34 cellular contexts compared by ENCODE assay signal in the genomic region with DNA sequence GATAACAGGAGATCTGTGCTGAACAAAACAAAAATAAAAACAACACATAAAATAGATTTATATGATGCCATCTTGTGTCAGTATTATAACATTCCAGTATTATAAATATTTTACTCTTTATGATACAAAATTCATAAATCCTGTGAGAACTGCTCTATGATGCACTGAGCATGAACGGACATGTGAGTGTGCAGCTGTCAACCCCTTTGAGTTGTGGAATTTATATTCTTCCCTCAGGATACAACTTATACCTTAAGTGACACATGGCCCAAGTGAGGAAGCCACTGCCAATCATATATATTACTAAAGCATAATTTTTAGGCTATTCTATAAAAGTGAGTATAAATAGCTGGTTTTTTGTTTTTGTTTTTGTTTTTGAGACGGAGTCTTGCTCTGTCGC.
"Had no signal": no experiment of that assay in that cellular context is flagged by ENCODE, and none has a peak within 500 bp of the region (broad histone marks: within the 10 kb centered on the region; RNA-seq: fewer than 3 reads in every experiment).

No MANE protein-coding gene starts in this region.

- H3K9me3 ChIP-seq: MG63 had no signal

- H3K27ac ChIP-seq: KMS-11 had no signal

- H3K36me3 ChIP-seq: MG63 had no signal

- H3K9ac ChIP-seq: KMS-11 had no signal

- H3K4me3 ChIP-seq: MG63 had no signal

- H3K4me2 ChIP-seq: KMS-11 had no signal

- H3K27me3 ChIP-seq: MG63 had no signal

- DNase-seq: Karpas-422, Kasumi-1, KG1, MG63, MM.1S, MV-4-11, NCI-H1048, NCI-H1092, NCI-H1092 treated with DMSO at 0.1 percent for 48 hours, NCI-H1105, NCI-H1105 treated with DMSO at 0.1 percent for 48 hours, NCI-H1417, NCI-H1417 treated with DMSO at 0.1 percent for 48 hours, NCI-H1436, NCI-H1436 treated with DMSO at 0.1 percent for 48 hours, NCI-H146, NCI-H1694, NCI-H1694 treated with DMSO at 0.1 percent for 48 hours, NCI-H187, NCI-H187 treated with DMSO at 0.1 percent for 48 hours, NCI-H1930, NCI-H2029, NCI-H2029 treated with DMSO at 0.1 percent for 48 hours, NCI-H2081, NCI-H2081 treated with DMSO at 0.1 percent for 48 hours, NCI-H2107, NCI-H2171, NCI-H2171 treated with DMSO at 0.1 percent for 48 hours, NCI-H2227 treated with DMSO at 0.1 percent for 48 hours, NCI-H226, NCI-H345, NCI-H446, NCI-H446 treated with DMSO at 0.1 percent for 48 hours had no signal
